Comparison of ENCODE assay signal across 8 cellular contexts in genomic region chr19:39052243-39052746, GRCh38. TPM values are rescaled to one million over a fixed set of nuclear protein-coding genes. Genes with fewer than 3 reads are reported as not detected.
A peak's percentile ranks its signal among the peaks of the same experiment; 100 is the strongest.
DNase-seq lines count a peak whose midpoint lies in the region; TF ChIP-seq lines count a peak whose summit lies in the region.

No MANE protein-coding gene starts in this region.

- H3K27ac ChIP-seq in Peyer's patch (peak overlapping the region in 1 of 4 donors; percentile 87), osteoblast (ENCODE audit: low read depth, low read length) (no peak overlapping the region), testis (no peak overlapping the region)

- no peaks in the 10 kb centered on the region for H3K79me2 ChIP-seq in osteoblast (ENCODE audit: insufficient read depth, low read length)

- no peaks in the 10 kb centered on the region for H3K27me3 ChIP-seq in Peyer's patch
- H3K27me3 ChIP-seq in osteoblast (ENCODE audit: insufficient read depth, low read length): no peaks in the 10 kb centered on the region
- H3K27me3 ChIP-seq in testis: no peaks in the 10 kb centered on the region

- no peaks in the 10 kb centered on the region for H3K36me3 ChIP-seq in Peyer's patch
- no peaks in the 10 kb centered on the region for H3K36me3 ChIP-seq in osteoblast (ENCODE audit: insufficient read depth, low read length)
- no peaks in the 10 kb centered on the region for H3K36me3 ChIP-seq in testis (ENCODE audit: low read depth, missing control alignments)

- intact Hi-C loops in testis (cut with DNase I; ENCODE audit: low total_unique reads): no loop called here

- no peaks in the 10 kb centered on the region for H3K9me3 ChIP-seq in Peyer's patch
- H3K9me3 ChIP-seq in osteoblast (ENCODE audit: low read depth, low read length): peaks cover 5% of the 10 kb centered on the region
- H3K9me3 ChIP-seq in testis: no peaks in the 10 kb centered on the region

- H3K4me3 ChIP-seq in Peyer's patch (no peak overlapping the region), foreskin fibroblast (ENCODE audit: low read depth in 1 of 2, low read length in 2 of 2) (no peak overlapping the region), osteoblast (ENCODE audit: insufficient read depth, low read length) (no peak overlapping the region), testis (no peak overlapping the region)

- no peak overlapping the region for H3K4me2 ChIP-seq in osteoblast (ENCODE audit: insufficient read depth, low read length)

- TF ChIP-seq POLR2A in Peyer's patch (IDR thresholded peaks at IDR 0.05) (no peak), testis (IDR thresholded peaks at IDR 0.05) (no peak)

- peak in 5 of 6 experiments; percentile 42 to 83 (median 73) for TF ChIP-seq CTCF in Peyer's patch (IDR thresholded peaks at IDR 0.05)
- peak; percentile 89 for TF ChIP-seq CTCF in foreskin fibroblast (IDR thresholded peaks at IDR 0.05; ENCODE audit: low read depth, low read length)
- peak; percentile 84 for TF ChIP-seq CTCF in osteoblast (IDR thresholded peaks at IDR 0.05; ENCODE audit: extremely low read depth, low read depth, low read length)
- TF ChIP-seq CTCF in testis (IDR thresholded peaks at IDR 0.05): peak in 2 of 3 experiments; percentile 63 to 75

- WGBS in testis, 2 donors: 37 to 56% methylated on average over 4 to 10 of the region's 10 CpGs

- peak; percentile 15 for DNase-seq in NCI-H510A treated with DMSO at 0.1 percent for 48 hours (lab: John Stamatoyannopoulos, UW)
- no peak for DNase-seq in NCI-H510A (lab: John Stamatoyannopoulos, UW)
- DNase-seq in Peyer's patch: peak; percentile 46 to 83 (median 76)
- DNase-seq in activated T-helper 1 cell treated with anti-CD3 and anti-CD28 coated beads, Interleukin-2, amount 50 U/mL, for 16 hours (ENCODE audit: low read depth in 1 of 2, low spot score in 1 of 2): peak; percentile 52 to 58
- peak; percentile 47 to 79 for DNase-seq in foreskin fibroblast
- DNase-seq in osteoblast (ENCODE audit: insufficient read length, low spot score, missing footprints): peak; percentile 74
- DNase-seq in testis: peak; percentile 70
- no peak for DNase-seq in dedifferentiated amniotic fluid mesenchymal stem cell (ENCODE audit: extremely low spot score)

- no peak overlapping the region for H2AFZ ChIP-seq in osteoblast (ENCODE audit: low read length)

- no peaks in the 10 kb centered on the region for H4K20me1 ChIP-seq in osteoblast (ENCODE audit: insufficient read depth, low read length)

- H3K4me1 ChIP-seq in Peyer's patch (peaks cover 0 to 23% (median 1%) of the 10 kb centered on the region in 4 donors), osteoblast (ENCODE audit: insufficient read depth, low read length) (no peaks in the 10 kb centered on the region), testis (no peaks in the 10 kb centered on the region)

RNA-seq across cellular contexts. Expression of gene FBXO27, which starts 19.9 kb away (rescaled TPM):
- 10 to 100 TPM in 1 of 4 donors, 1 to 10 TPM in 3; 1.2 to 12.4 (median 3.6) TPM for total RNA-seq in Peyer's patch
- total RNA-seq in osteoblast: 4.7 and 5.0 TPM in 2 replicates
- 10 to 100 TPM; 11.3 to 16.5 TPM for total RNA-seq in testis
- polyA plus RNA-seq in testis (ENCODE audit: insufficient read depth, low read depth, low replicate concordance): 15.5 TPM

RNA-seq across cellular contexts. Expression of gene ACP7, which starts 31.9 kb away (rescaled TPM):
- total RNA-seq in Peyer's patch (not detected), osteoblast (0.29 TPM in 1 of 2 replicates, not detected in the other), testis (not detected)
- not detected for polyA plus RNA-seq in testis (ENCODE audit: insufficient read depth, low read depth, low replicate concordance)

Comparison
In these comparisons a context has a peak if more than half of its experiments do, and no peak if none do; other contexts are left out.
1. DNase-seq: peak in NCI-H510A treated with DMSO at 0.1 percent for 48 hours (single experiment), Peyer's patch (3 of 3), activated T-helper 1 cell treated with anti-CD3 and anti-CD28 coated beads, Interleukin-2, amount 50 U/mL, for 16 hours (2 of 2), foreskin fibroblast (2 of 2), osteoblast (single experiment) and testis (single experiment); none in NCI-H510A (single experiment) and dedifferentiated amniotic fluid mesenchymal stem cell (single experiment).
2. Peak in every context shown above with its lines, with median percentiles within 50 percentile points of each other: CTCF ChIP-seq.